In the genomic region with DNA sequence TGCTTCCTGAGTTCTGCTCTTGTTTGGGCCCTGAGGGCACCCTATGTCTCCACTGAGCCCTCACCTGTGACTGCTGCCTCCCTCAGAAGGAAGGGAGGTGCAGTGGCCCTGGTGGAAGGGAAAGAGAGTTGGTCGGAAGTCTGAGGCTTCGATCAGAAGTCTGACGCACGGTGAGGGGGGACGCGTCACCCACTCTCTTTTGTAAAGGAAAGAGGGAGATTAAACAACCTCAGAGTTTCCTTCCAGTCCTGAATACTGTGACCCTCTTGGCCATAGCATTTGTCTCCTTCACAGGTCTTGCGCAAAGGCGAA, we compare ENCODE assay signal across 11 cellular contexts. TPM values are rescaled to one million over a fixed set of nuclear protein-coding genes. Genes with fewer than 3 reads are reported as not detected.
A peak's percentile ranks its signal among the peaks of the same experiment; 100 is the strongest.
DNase-seq lines count a peak whose midpoint lies in the region; ATAC-seq and TF ChIP-seq lines count a peak whose summit lies in the region.
"Had no signal": no experiment of that assay in that cellular context is flagged by ENCODE, and none has a peak within 500 bp of the region (broad histone marks: within the 10 kb centered on the region; RNA-seq: fewer than 3 reads in every experiment).

No MANE protein-coding gene starts in this region.

- peaks cover 14% of the 10 kb centered on the region for H3K36me3 Mint-ChIP-seq in brain

- peak overlapping the region; percentile 35 for H3K14ac ChIP-seq in trophoblast cell (ENCODE audit: low read length)

- TF ChIP-seq CTCF in brain (conservative IDR thresholded peaks at IDR 0.05), result no peak
- no peak for TF ChIP-seq CTCF in transverse colon (IDR thresholded peaks at IDR 0.05)

- no peak overlapping the region for H2AFZ ChIP-seq in trophoblast cell (ENCODE audit: insufficient read depth, low read length, poor library complexity)

- H3K18ac ChIP-seq in trophoblast cell (ENCODE audit: low read length), result peak overlapping the region; percentile 47

- intact Hi-C loops in transverse colon (cut with DNase I; ENCODE audit: low total_unique reads), result no loop called here

- H3K36me3 ChIP-seq in trophoblast cell (ENCODE audit: control insufficient read depth in 1 of 2, insufficient read depth in 2 of 2, low read length in 2 of 2) (peaks cover 31 to 36% of the 10 kb centered on the region in 2 experiments), transverse colon (peaks cover 0 to 3% (median 0%) of the 10 kb centered on the region in 4 donors)

- H3K9ac ChIP-seq in trophoblast cell (ENCODE audit: low read length), result no peak overlapping the region

- no peak overlapping the region for H3K23ac ChIP-seq in trophoblast cell (ENCODE audit: low read length)

- H3K4me3 ChIP-seq in trophoblast cell (ENCODE audit: low read depth, low read length), result no peak overlapping the region
- H3K4me3 ChIP-seq in transverse colon, result no peak overlapping the region
- H3K4me3 ChIP-seq: A549, SK-N-MC had no signal

- H3K4me3 Mint-ChIP-seq in brain, result peak overlapping the region in 1 of 5 experiments; percentile 38

- no peaks in the 10 kb centered on the region for H3K27me3 ChIP-seq in trophoblast cell (ENCODE audit: insufficient read depth, low read length)
- no peaks in the 10 kb centered on the region for H3K27me3 ChIP-seq in transverse colon

- TF ChIP-seq EP300 in transverse colon (IDR thresholded peaks at IDR 0.05; ENCODE audit: low read depth), result no peak

- in situ Hi-C loops in transverse colon (cut with MboI; ENCODE audit: low pct_ligation_motif_present in 1 of 4, low pct_unique_long_range_greater_than_20kb in 1 of 4, low sequenced_read_pairs in 3 of 4), result no loop called here

- H3K4ac ChIP-seq in trophoblast cell (ENCODE audit: low read depth, low read length), result no peak overlapping the region

- H3K27ac Mint-ChIP-seq in brain, result peak overlapping the region; percentile 80 to 96 (median 91)

- H2BK120ac ChIP-seq in trophoblast cell (ENCODE audit: insufficient read depth, low read length, poor library complexity), result peak overlapping the region; percentile 27

- H4K12ac ChIP-seq in trophoblast cell (ENCODE audit: low read depth, low read length), result no peak overlapping the region

- H2BK5ac ChIP-seq in trophoblast cell (ENCODE audit: low read depth, low read length, poor library complexity), result no peak overlapping the region

- no peaks in the 10 kb centered on the region for H3K27me3 Mint-ChIP-seq in brain

- H3K9me3 Mint-ChIP-seq in brain, result no peaks in the 10 kb centered on the region

- no CpG with 5 or more reads among the region's 8 CpGs for WGBS in trophoblast cell (ENCODE audit: extremely low coverage, insufficient coverage, insufficient read length)
- WGBS in transverse colon (ENCODE audit: low coverage in 1 of 2), 2 donors, result 89 to 100% methylated on average over 4 to 8 of the region's 8 CpGs

- TF ChIP-seq POLR2A in transverse colon (IDR thresholded peaks at IDR 0.05), result no peak

- H4K8ac ChIP-seq in trophoblast cell (ENCODE audit: low read depth, low read length), result no peak overlapping the region

- H3K4me1 Mint-ChIP-seq in brain, result peaks cover 57% of the 10 kb centered on the region

- peaks cover 3% of the 10 kb centered on the region for H3K79me2 ChIP-seq in trophoblast cell (ENCODE audit: control insufficient read depth, insufficient read depth, low read length, poor library complexity)

- no peak overlapping the region for H4K91ac ChIP-seq in trophoblast cell (ENCODE audit: low read depth, low read length)

- H2BK12ac ChIP-seq in trophoblast cell (ENCODE audit: low read length), result peak overlapping the region; percentile 47

- peaks cover 10% of the 10 kb centered on the region for H3K79me1 ChIP-seq in trophoblast cell (ENCODE audit: low read length)

- no peak overlapping the region for H3K27ac ChIP-seq in trophoblast cell (ENCODE audit: low read depth, low read length)
- H3K27ac ChIP-seq in transverse colon, result peak overlapping the region; percentile 56 to 73 (median 62)
- H3K27ac ChIP-seq: A549, SK-N-MC had no signal

- peaks cover 20 to 30% of the 10 kb centered on the region in 2 experiments for H3K4me1 ChIP-seq in trophoblast cell (ENCODE audit: control insufficient read depth in 1 of 2, insufficient read depth in 2 of 2, low read length in 2 of 2)
- peaks cover 16 to 38% (median 31%) of the 10 kb centered on the region in 4 donors for H3K4me1 ChIP-seq in transverse colon

- ATAC-seq in HG02763 (IDR thresholded peaks at IDR 0.05; ENCODE audit: unreplicated experiment), result no peak
- ATAC-seq: A549 had no signal

- no peak overlapping the region for H2AK5ac ChIP-seq in trophoblast cell (ENCODE audit: low read length)

- no peak overlapping the region for H3K4me2 ChIP-seq in trophoblast cell (ENCODE audit: low read length)
- H3K4me2 ChIP-seq: A549 had no signal

- peak; percentile 77 for DNase-seq in activated effector memory CD4-positive, alpha-beta T cell treated with anti-CD3 and anti-CD28 coated beads, Interleukin-2, amount 50 U/mL, for 16 hours
- no peak for DNase-seq in activated effector memory CD4-positive, alpha-beta T cell treated with Interleukin-2 at 50 U/mL for 16 hours
- DNase-seq in trophoblast cell (no peak), transverse colon (no peak), SW 1271 (lab: John Stamatoyannopoulos, UW) (no peak), NCI-H1694 (lab: John Stamatoyannopoulos, UW) (no peak)
- DNase-seq: mesendoderm had no signal

- H3K9me3 ChIP-seq in trophoblast cell (ENCODE audit: insufficient read depth, low read depth, low read length) (no peaks in the 10 kb centered on the region), transverse colon (no peaks in the 10 kb centered on the region)
- H3K9me3 ChIP-seq: A549 had no signal

RNA-seq across cellular contexts. Expression of gene TRIM8, which starts 31.4 kb away (rescaled TPM):
- polyA plus RNA-seq in brain (ENCODE audit: insufficient read depth, low read depth, low replicate concordance), result 97.4 TPM
- polyA plus RNA-seq in trophoblast cell (2013), result 36.7 and 37.2 TPM in 2 replicates
- 100 to 1,000 TPM in 1 of 4 donors, 10 to 100 TPM in 3; 59.1 to 108 (median 66.8) TPM for total RNA-seq in transverse colon
